In the genomic region with DNA sequence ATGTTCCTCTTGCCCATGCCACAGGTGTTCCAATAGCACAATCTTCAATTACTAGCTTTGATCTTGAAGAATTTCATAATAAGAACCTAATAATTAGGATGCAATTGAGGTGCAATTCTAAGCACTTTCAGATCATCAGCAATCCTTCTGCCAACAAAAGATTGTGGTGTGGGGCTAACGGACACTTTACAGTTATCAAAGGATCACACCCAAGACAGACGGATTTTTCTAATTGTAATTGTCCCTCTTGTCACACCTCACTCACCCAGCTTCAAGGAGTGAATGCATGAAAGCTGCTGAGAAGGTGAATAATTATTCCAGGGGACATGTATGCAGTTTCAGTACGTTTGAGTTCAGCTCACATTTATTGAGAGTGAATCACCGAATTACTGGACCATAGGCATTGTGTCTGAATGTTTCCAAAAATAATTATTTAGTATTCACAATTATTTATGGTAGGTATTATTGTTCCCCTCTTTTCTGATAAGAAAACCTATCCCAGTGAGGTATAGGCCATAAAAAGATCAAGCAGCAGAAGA, we compare ENCODE assay signal across 19 cellular contexts.
DNase-seq lines count a peak whose midpoint lies in the region; TF ChIP-seq lines count a peak whose summit lies in the region.
"Had no signal": no experiment of that assay in that cellular context is flagged by ENCODE, and none has a peak within 500 bp of the region (broad histone marks: within the 10 kb centered on the region; RNA-seq: fewer than 3 reads in every experiment).

No MANE protein-coding gene starts in this region.

- no peaks in the 10 kb centered on the region for H3K9me2 ChIP-seq in MM.1S (replicated peaks; ENCODE audit: insufficient read depth, low read length)

- H2AFZ ChIP-seq in MM.1S (ENCODE audit: low read length): no peak overlapping the region

- no peaks in the 10 kb centered on the region for H3K27me3 ChIP-seq in MM.1S (replicated peaks; ENCODE audit: insufficient read depth, low read length)
- no peaks in the 10 kb centered on the region for H3K27me3 ChIP-seq in adrenal gland
- H3K27me3 ChIP-seq: BE2C had no signal

- H3K9ac ChIP-seq in MM.1S (ENCODE audit: low read length): no peak overlapping the region

- H3K27ac ChIP-seq in MM.1S (ENCODE audit: low read length) (no peak overlapping the region), adrenal gland (no peak overlapping the region)

- in situ Hi-C loops in Caki2 (cut with HindIII; ENCODE audit: low pct_unique_long_range_greater_than_20kb, low sequenced_read_pairs): no loop called here

- no peak for TF ChIP-seq POLR2A in adrenal gland (IDR thresholded peaks at IDR 0.05)

- no peak overlapping the region for H3K4me2 ChIP-seq in MM.1S (ENCODE audit: low read depth, low read length)

- no peaks in the 10 kb centered on the region for H3K79me2 ChIP-seq in MM.1S (ENCODE audit: low read length)

- TF ChIP-seq CTCF in MM.1S (IDR thresholded peaks at IDR 0.05; ENCODE audit: low read length) (no peak), adrenal gland (IDR thresholded peaks at IDR 0.05) (no peak)

- H3F3A ChIP-seq in MM.1S (ENCODE audit: insufficient read depth, low read length): no peaks in the 10 kb centered on the region

- WGBS in adrenal gland, 4 donors: 86 to 92% (median 89%) methylated on average over 4 of the region's 4 CpGs

- intact Hi-C loops in adrenal gland (cut with DNase I): no loop called here

- H3K4me3 ChIP-seq in MM.1S (ENCODE audit: low read length) (no peak overlapping the region), adrenal gland (no peak overlapping the region)

- H3K9me3 ChIP-seq in MM.1S (replicated peaks; ENCODE audit: insufficient read depth, low read length) (no peaks in the 10 kb centered on the region), adrenal gland (replicated peaks in 1 of 3) (no peaks in the 10 kb centered on the region)
- H3K9me3 ChIP-seq: BE2C had no signal

- H3K36me3 ChIP-seq in MM.1S (replicated peaks; ENCODE audit: insufficient read depth, low read length) (no peaks in the 10 kb centered on the region), adrenal gland (replicated peaks in 1 of 2) (no peaks in the 10 kb centered on the region)
- H3K36me3 ChIP-seq: BE2C had no signal

- H3K4me1 ChIP-seq in MM.1S (ENCODE audit: low read length) (peaks cover 11% of the 10 kb centered on the region; the same call in 1 of the 2 replicates), adrenal gland (replicated peaks in 1 of 2) (peaks cover 10 to 11% of the 10 kb centered on the region in 2 donors)
- H3K4me1 ChIP-seq: BE2C had no signal

- DNase-seq in Caki2 (ENCODE audit: low read depth) (peak; percentile 31), NCI-H2227 treated with DMSO at 0.1 percent for 48 hours (lab: John Stamatoyannopoulos, UW) (peak; percentile 21), astrocyte of the hippocampus (ENCODE audit: low read depth, low spot score) (peak; percentile 41), kidney glomerular epithelial cell (lab: John Stamatoyannopoulos, UW) (peak; percentile 68), MM.1S (no peak), inferior parietal cortex (ENCODE audit: extremely low spot score) (no peak), adrenal gland (no peak), NCI-H2029 treated with DMSO at 0.1 percent for 48 hours (lab: John Stamatoyannopoulos, UW) (no peak)
- DNase-seq: BE2C; Calu3; CD4-positive, CD25-positive, alpha-beta regulatory T cell; GF-D8; KG1; NCI-H1092 treated with DMSO at 0.1 percent for 48 hours; NCI-H146; NCI-H2081; NCI-H2171 treated with DMSO at 0.1 percent for 48 hours; NK-92 treated with Interleukin-12 subunit alpha and Interleukin-12 subunit beta, amount 100 ng/mL, for 24 hours; SHP77 had no signal

- no peaks in the 10 kb centered on the region for H4K20me1 ChIP-seq in MM.1S (ENCODE audit: insufficient read depth, low read length)

Comparison
In these comparisons a context has a peak if more than half of its experiments do, and no peak if none do; other contexts are left out.
1. DNase-seq: peak in Caki2 (single experiment), NCI-H2227 treated with DMSO at 0.1 percent for 48 hours (single experiment), astrocyte of the hippocampus (single experiment) and kidney glomerular epithelial cell (single experiment); none in MM.1S (single experiment), inferior parietal cortex (single experiment), adrenal gland (0 of 7) and NCI-H2029 treated with DMSO at 0.1 percent for 48 hours (single experiment).